ENCODE assay signal across 21 cellular contexts in genomic region chr1:70247768-70248167, GRCh38. TPM values are rescaled to one million over a fixed set of nuclear protein-coding genes. Genes with fewer than 3 reads are reported as not detected.
DNase-seq lines count a peak whose midpoint lies in the region; ATAC-seq, FAIRE-seq and TF ChIP-seq lines count a peak whose summit lies in the region.
"Had no signal": no experiment of that assay in that cellular context is flagged by ENCODE, and none has a peak within 500 bp of the region (broad histone marks: within the 10 kb centered on the region; RNA-seq: fewer than 3 reads in every experiment).

No MANE protein-coding gene starts in this region.

- peaks cover 22% of the 10 kb centered on the region for H3K4me1 Mint-ChIP-seq in activated CD4-positive, alpha-beta T cell treated with anti-CD3 and anti-CD28 coated beads for 36 hours
- peaks cover 38% of the 10 kb centered on the region for H3K4me1 Mint-ChIP-seq in activated T-helper 1 cell treated with anti-CD3 and anti-CD28 coated beads, Interleukin-12 subunit alpha, Interleukin-12 subunit beta, Interleukin-2, Interleukin-4 antibody, amounts not matched to agents 30 ng/mL and 10 ng/mL and 1 ng/mL, durations not matched to agents 14 hours and 24 hours and 36 hours (ENCODE audit: low read depth)
- peaks cover 0 to 40% (median 13%) of the 10 kb centered on the region in 7 donors for H3K4me1 Mint-ChIP-seq in naive thymus-derived CD4-positive, alpha-beta T cell
- H3K4me1 Mint-ChIP-seq: B cell had no signal

- no peak overlapping the region for H3K4me3 Mint-ChIP-seq in activated CD4-positive, alpha-beta T cell treated with anti-CD3 and anti-CD28 coated beads for 36 hours
- no peak overlapping the region for H3K4me3 Mint-ChIP-seq in activated T-helper 1 cell treated with anti-CD3 and anti-CD28 coated beads, Interleukin-12 subunit alpha, Interleukin-12 subunit beta, Interleukin-2, Interleukin-4 antibody, amounts not matched to agents 30 ng/mL and 10 ng/mL and 1 ng/mL, durations not matched to agents 14 hours and 24 hours and 36 hours
- H3K4me3 Mint-ChIP-seq in naive thymus-derived CD4-positive, alpha-beta T cell = no peak overlapping the region
- H3K4me3 Mint-ChIP-seq: B cell; central memory CD8-positive, alpha-beta T cell had no signal

- TF ChIP-seq CTCF in kidney (IDR thresholded peaks at IDR 0.05; ENCODE audit: borderline replicate concordance, extremely low read depth, insufficient read depth) = no peak
- no peak for TF ChIP-seq CTCF in dorsolateral prefrontal cortex (IDR thresholded peaks at IDR 0.05 in 54 of 56, conservative IDR thresholded peaks at IDR 0.05 in 2 of 56; ENCODE audit: low read depth in 1 of 56, partially characterized antibody in 56 of 56)

- intact Hi-C loops in activated CD4-positive, alpha-beta T cell treated with anti-CD3 and anti-CD28 coated beads for 36 hours (cut with DNase I, micrococcal nuclease) = no loop called here
- intact Hi-C loops in activated T-helper 1 cell treated with anti-CD3 and anti-CD28 coated beads, Interleukin-12 subunit alpha, Interleukin-12 subunit beta, Interleukin-2, Interleukin-4 antibody, amounts not matched to agents 30 ng/mL and 10 ng/mL and 1 ng/mL, durations not matched to agents 14 hours and 24 hours and 36 hours (cut with micrococcal nuclease) = loop anchor here (5.0 kb wide), 1 partner anchor 265 kb away; no protein-coding TSS in a partner anchor
- intact Hi-C loops in naive thymus-derived CD4-positive, alpha-beta T cell (cut with micrococcal nuclease) = loop anchor here (1.0 to 10.0 kb wide), 3 partner anchors 9 to 237 kb away; no protein-coding TSS in a partner anchor
- intact Hi-C loops in kidney (cut with DNase I) = no loop called here
- intact Hi-C loops in dorsolateral prefrontal cortex (cut with DNase I) = no loop called here

- no peaks in the 10 kb centered on the region for H3K4me1 ChIP-seq in naive thymus-derived CD4-positive, alpha-beta T cell (ENCODE audit: control insufficient read depth in 2 of 2, insufficient read depth in 2 of 2, low read length in 2 of 2)
- H3K4me1 ChIP-seq in kidney (ENCODE audit: control insufficient read depth in 1 of 2, insufficient read depth in 1 of 2, low read depth in 1 of 2, low read length in 2 of 2) = peaks cover 0 to 4% of the 10 kb centered on the region in 2 donors
- H3K4me1 ChIP-seq: upper lobe of right lung had no signal

- H3K27me3 ChIP-seq in naive thymus-derived CD4-positive, alpha-beta T cell (ENCODE audit: control insufficient read depth in 2 of 2, insufficient read depth in 2 of 2, low read length in 2 of 2) = no peaks in the 10 kb centered on the region
- no peaks in the 10 kb centered on the region for H3K27me3 ChIP-seq in dorsolateral prefrontal cortex
- H3K27me3 ChIP-seq: hepatocyte, upper lobe of right lung had no signal

- no peaks in the 10 kb centered on the region for H3K9me3 Mint-ChIP-seq in activated CD4-positive, alpha-beta T cell treated with anti-CD3 and anti-CD28 coated beads for 36 hours (ENCODE audit: low read depth)
- no peaks in the 10 kb centered on the region for H3K9me3 Mint-ChIP-seq in activated T-helper 1 cell treated with anti-CD3 and anti-CD28 coated beads, Interleukin-12 subunit alpha, Interleukin-12 subunit beta, Interleukin-2, Interleukin-4 antibody, amounts not matched to agents 30 ng/mL and 10 ng/mL and 1 ng/mL, durations not matched to agents 14 hours and 24 hours and 36 hours
- H3K9me3 Mint-ChIP-seq in naive thymus-derived CD4-positive, alpha-beta T cell = peaks cover 0 to 1% (median 0%) of the 10 kb centered on the region in 11 donors
- H3K9me3 Mint-ChIP-seq: central memory CD8-positive, alpha-beta T cell had no signal

- H3K27ac ChIP-seq in naive thymus-derived CD4-positive, alpha-beta T cell (ENCODE audit: low read depth, low read length) = no peak overlapping the region
- H3K27ac ChIP-seq in kidney (ENCODE audit: low read depth in 2 of 2, low read length in 2 of 2) = no peak overlapping the region
- H3K27ac ChIP-seq in dorsolateral prefrontal cortex = no peak overlapping the region
- H3K27ac ChIP-seq: hepatocyte, upper lobe of right lung had no signal

- H3K9ac ChIP-seq in kidney (ENCODE audit: low read length in 2 of 2) = no peak overlapping the region

- no peak for DNase-seq in activated CD4-positive, alpha-beta T cell treated with anti-CD3 and anti-CD28 coated beads for 36 hours
- no peak for DNase-seq in activated CD4-positive, alpha-beta T cell treated with anti-CD3 and anti-CD28 coated beads, Interleukin-2, amount 50 U/mL, for 48 hours
- DNase-seq in HEK293T (ENCODE audit: extremely low spot score) (no peak), kidney (no peak), dorsolateral prefrontal cortex (no peak)
- no peak for DNase-seq in activated T-helper 1 cell treated with anti-CD3 and anti-CD28 coated beads, Interleukin-12 subunit alpha, Interleukin-12 subunit beta, Interleukin-2, Interleukin-4 antibody, amounts not matched to agents 30 ng/mL and 10 ng/mL and 1 ng/mL, durations not matched to agents 14 hours and 24 hours and 36 hours (ENCODE audit: low spot score)
- no peak for DNase-seq in naive thymus-derived CD4-positive, alpha-beta T cell
- DNase-seq: activated CD4-positive, alpha-beta T cell treated with anti-CD3 and anti-CD28 coated beads for 4 hours; foreskin melanocyte; HCEC 1CT; NCI-H1105 treated with DMSO at 0.1 percent for 48 hours; NCI-H524 treated with DMSO at 0.1 percent for 48 hours; nucleus accumbens; small intestine; stimulated activated CD4-positive, alpha-beta T cell treated with anti-CD3 and anti-CD28 coated beads, Interleukin-4, amount 100 ng/mL, for 24 hours; SW 1271; upper lobe of right lung had no signal

- H3K36me3 ChIP-seq in naive thymus-derived CD4-positive, alpha-beta T cell (ENCODE audit: control insufficient read depth in 2 of 3, insufficient read depth in 3 of 3, low read length in 3 of 3) = peaks cover 35 to 85% (median 59%) of the 10 kb centered on the region in 3 experiments
- H3K36me3 ChIP-seq in kidney (ENCODE audit: control insufficient read depth in 1 of 2, insufficient read depth in 2 of 2, low read length in 2 of 2) = peaks cover 34 to 89% of the 10 kb centered on the region in 2 donors

- no peaks in the 10 kb centered on the region for H3K27me3 Mint-ChIP-seq in activated CD4-positive, alpha-beta T cell treated with anti-CD3 and anti-CD28 coated beads for 36 hours
- H3K27me3 Mint-ChIP-seq in activated T-helper 1 cell treated with anti-CD3 and anti-CD28 coated beads, Interleukin-12 subunit alpha, Interleukin-12 subunit beta, Interleukin-2, Interleukin-4 antibody, amounts not matched to agents 30 ng/mL and 10 ng/mL and 1 ng/mL, durations not matched to agents 14 hours and 24 hours and 36 hours (ENCODE audit: insufficient read depth) = no peaks in the 10 kb centered on the region
- H3K27me3 Mint-ChIP-seq in naive thymus-derived CD4-positive, alpha-beta T cell = no peaks in the 10 kb centered on the region
- H3K27me3 Mint-ChIP-seq: B cell; central memory CD8-positive, alpha-beta T cell had no signal

- H3K36me3 Mint-ChIP-seq in activated CD4-positive, alpha-beta T cell treated with anti-CD3 and anti-CD28 coated beads for 36 hours (ENCODE audit: low read depth) = peaks cover 70% of the 10 kb centered on the region
- peaks cover 63% of the 10 kb centered on the region for H3K36me3 Mint-ChIP-seq in activated T-helper 1 cell treated with anti-CD3 and anti-CD28 coated beads, Interleukin-12 subunit alpha, Interleukin-12 subunit beta, Interleukin-2, Interleukin-4 antibody, amounts not matched to agents 30 ng/mL and 10 ng/mL and 1 ng/mL, durations not matched to agents 14 hours and 24 hours and 36 hours (ENCODE audit: low read depth)
- peaks cover 26 to 62% (median 41%) of the 10 kb centered on the region in 5 donors for H3K36me3 Mint-ChIP-seq in naive thymus-derived CD4-positive, alpha-beta T cell

- peak overlapping the region; percentile 4 for H3K27ac Mint-ChIP-seq in activated CD4-positive, alpha-beta T cell treated with anti-CD3 and anti-CD28 coated beads for 36 hours
- peak overlapping the region; percentile 5 for H3K27ac Mint-ChIP-seq in activated T-helper 1 cell treated with anti-CD3 and anti-CD28 coated beads, Interleukin-12 subunit alpha, Interleukin-12 subunit beta, Interleukin-2, Interleukin-4 antibody, amounts not matched to agents 30 ng/mL and 10 ng/mL and 1 ng/mL, durations not matched to agents 14 hours and 24 hours and 36 hours
- peak overlapping the region in 5 of 9 donors; percentile 21 to 57 (median 46) for H3K27ac Mint-ChIP-seq in naive thymus-derived CD4-positive, alpha-beta T cell
- H3K27ac Mint-ChIP-seq: B cell had no signal

- peak; percentile 85 for ATAC-seq in activated CD4-positive, alpha-beta T cell treated with anti-CD3 and anti-CD28 coated beads for 36 hours
- ATAC-seq in naive thymus-derived CD4-positive, alpha-beta T cell = no peak
- no peak for ATAC-seq in GM21619 (IDR thresholded peaks at IDR 0.05; ENCODE audit: unreplicated experiment)
- ATAC-seq: upper lobe of right lung had no signal

- CTCF ChIA-PET in activated CD4-positive, alpha-beta T cell treated with anti-CD3 and anti-CD28 coated beads for 36 hours (lab: Charles Lee) = interaction anchor here (0.5 kb wide), 1 partner anchor 27 kb away, joined by 3 read pairs; the partner anchor contains the start of gene SRSF11
- CTCF ChIA-PET in HEK293T (lab: Yijun Ruan, JAX) = interaction anchor here (0.5 kb wide), 1 partner anchor 12 kb away, joined by 3 read pairs; no protein-coding TSS in a partner anchor
- CTCF ChIA-PET in naive thymus-derived CD4-positive, alpha-beta T cell (lab: Charles Lee) = no interaction called here

- H3K4me3 ChIP-seq in naive thymus-derived CD4-positive, alpha-beta T cell (ENCODE audit: low read length) = no peak overlapping the region
- H3K4me3 ChIP-seq in kidney (ENCODE audit: low read length in 2 of 2) (no peak overlapping the region), dorsolateral prefrontal cortex (no peak overlapping the region)
- H3K4me3 ChIP-seq: hepatocyte, upper lobe of right lung had no signal

- H3K9me3 ChIP-seq in naive thymus-derived CD4-positive, alpha-beta T cell (ENCODE audit: control insufficient read depth in 2 of 3, low read length in 3 of 3) = no peaks in the 10 kb centered on the region
- H3K9me3 ChIP-seq in kidney (ENCODE audit: control insufficient read depth in 1 of 2, low read length in 2 of 2) = no peaks in the 10 kb centered on the region
- H3K9me3 ChIP-seq: upper lobe of right lung had no signal

- POLR2A ChIA-PET in activated CD4-positive, alpha-beta T cell treated with anti-CD3 and anti-CD28 coated beads for 36 hours (lab: Charles Lee) = interaction anchor here (0.6 kb wide), 2 partner anchors 15 to 26 kb away, joined by 7 to 8 read pairs; partner anchors contain the start of gene SRSF11
- POLR2A ChIA-PET in HEK293T (lab: Yijun Ruan, JAX) = no interaction called here
- POLR2A ChIA-PET in naive thymus-derived CD4-positive, alpha-beta T cell (lab: Charles Lee) = no interaction called here

- FAIRE-seq in kidney (lab: Jason Lieb, UNC) = no peak
- FAIRE-seq: small intestine had no signal

RNA-seq across cellular contexts. Expression of gene SRSF11, which starts 26.6 kb away (rescaled TPM):
- 100 to 1,000 TPM; 182 to 266 TPM for total RNA-seq in activated CD4-positive, alpha-beta T cell treated with anti-CD3 and anti-CD28 coated beads for 36 hours
- 199 and 202 TPM in 2 replicates for total RNA-seq in activated T-helper 1 cell treated with anti-CD3 and anti-CD28 coated beads, Interleukin-12 subunit alpha, Interleukin-12 subunit beta, Interleukin-2, Interleukin-4 antibody, amounts not matched to agents 30 ng/mL and 10 ng/mL and 1 ng/mL, durations not matched to agents 14 hours and 24 hours and 36 hours
- total RNA-seq in naive thymus-derived CD4-positive, alpha-beta T cell = 100 to 1,000 TPM; 190 to 413 (median 372) TPM
- polyA plus RNA-seq in naive thymus-derived CD4-positive, alpha-beta T cell = 100 to 1,000 TPM in 1 of 2 donors, 10 to 100 TPM in 1; 86.3 to 113 TPM
- total RNA-seq in kidney (135 TPM), dorsolateral prefrontal cortex (100 to 1,000 TPM; 105 to 267 (median 193) TPM)
- polyA plus RNA-seq in kidney (ENCODE audit: insufficient read depth, low read depth, low replicate concordance) = 58.9 TPM

RNA-seq across cellular contexts. Expression of gene LRRC40, which starts 42.4 kb away (rescaled TPM):
- total RNA-seq in activated CD4-positive, alpha-beta T cell treated with anti-CD3 and anti-CD28 coated beads for 36 hours = 10 to 100 TPM; 23.2 to 26.4 TPM
- total RNA-seq in activated T-helper 1 cell treated with anti-CD3 and anti-CD28 coated beads, Interleukin-12 subunit alpha, Interleukin-12 subunit beta, Interleukin-2, Interleukin-4 antibody, amounts not matched to agents 30 ng/mL and 10 ng/mL and 1 ng/mL, durations not matched to agents 14 hours and 24 hours and 36 hours = 22.6 and 23.4 TPM in 2 replicates
- total RNA-seq in naive thymus-derived CD4-positive, alpha-beta T cell = 10 to 100 TPM; 10.3 to 19.2 (median 12.1) TPM
- 1 to 10 TPM; 6.1 to 6.7 TPM for polyA plus RNA-seq in naive thymus-derived CD4-positive, alpha-beta T cell
- total RNA-seq in kidney = 13.3 TPM
- polyA plus RNA-seq in kidney (ENCODE audit: insufficient read depth, low read depth, low replicate concordance) = 7.5 TPM
- 10 to 100 TPM in 118 of 120 experiments, 1 to 10 TPM in 2; 7.4 to 28.2 (median 19.2) TPM for total RNA-seq in dorsolateral prefrontal cortex

Comparison
In these comparisons a context has a peak if more than half of its experiments do, and no peak if none do; other contexts are left out.
1. intact Hi-C loops: an anchor here in activated T-helper 1 cell treated with anti-CD3 and anti-CD28 coated beads, Interleukin-12 subunit alpha, Interleukin-12 subunit beta, Interleukin-2, Interleukin-4 antibody, amounts not matched to agents 30 ng/mL and 10 ng/mL and 1 ng/mL, durations not matched to agents 14 hours and 24 hours and 36 hours (5.0 kb wide) and naive thymus-derived CD4-positive, alpha-beta T cell (1.0 to 10.0 kb wide); none called in activated CD4-positive, alpha-beta T cell treated with anti-CD3 and anti-CD28 coated beads for 36 hours, kidney and dorsolateral prefrontal cortex.